19 cellular contexts compared by ENCODE assay signal in the genomic region with DNA sequence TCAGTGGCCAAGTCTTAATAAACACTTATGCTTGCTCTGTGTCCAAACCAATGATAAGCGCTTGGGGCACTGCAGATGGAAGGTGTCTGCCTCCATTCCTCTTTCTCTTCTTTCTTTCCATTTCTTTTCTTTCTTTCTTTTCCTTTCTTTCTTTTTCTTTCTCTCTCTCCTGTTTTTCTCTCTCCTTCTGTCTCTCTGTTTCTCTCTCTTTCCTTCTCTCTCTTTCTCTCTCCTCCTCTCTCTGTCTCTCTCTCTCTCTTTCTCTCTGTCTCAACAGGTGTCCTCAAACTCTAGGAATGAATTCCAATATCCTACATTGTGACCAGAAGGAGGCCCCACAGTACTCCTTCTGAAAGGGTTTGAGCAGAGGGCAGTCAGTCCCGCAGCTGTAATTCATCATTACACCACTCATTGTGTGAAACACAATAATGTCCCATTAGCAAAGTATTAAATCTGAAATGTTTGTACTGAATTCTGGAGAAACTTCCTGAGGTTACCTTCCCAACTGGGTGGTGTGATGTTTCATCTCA.
"Had no signal": no experiment of that assay in that cellular context is flagged by ENCODE, and none has a peak within 500 bp of the region (broad histone marks: within the 10 kb centered on the region; RNA-seq: fewer than 3 reads in every experiment).

No MANE protein-coding gene starts in this region.

- H3K79me2 ChIP-seq: parathyroid adenoma had no signal

- H3K9me3 ChIP-seq: body of pancreas, esophagus squamous epithelium, right atrium auricular region, tibial nerve had no signal

- H3K4me1 ChIP-seq: body of pancreas, esophagus squamous epithelium, parathyroid adenoma, right atrium auricular region, tibial nerve had no signal

- H2AFZ ChIP-seq: parathyroid adenoma had no signal

- H3K4me3 ChIP-seq: body of pancreas, esophagus squamous epithelium, right atrium auricular region, tibial nerve had no signal

- H3K27me3 ChIP-seq: body of pancreas, right atrium auricular region had no signal

- H3K36me3 ChIP-seq: esophagus squamous epithelium, right atrium auricular region, tibial nerve had no signal

- H3K9ac ChIP-seq: parathyroid adenoma had no signal

- H3K27ac ChIP-seq: body of pancreas, epithelial cell of prostate, esophagus squamous epithelium, parathyroid adenoma, right atrium auricular region, tibial nerve had no signal

- DNase-seq: activated CD4-positive, alpha-beta T cell treated with anti-CD3 and anti-CD28 coated beads for 4 hours; activated CD4-positive, alpha-beta T cell treated with anti-CD3 and anti-CD28 coated beads, Interleukin-2, amount 50 U/mL, for 4 hours; activated effector memory CD4-positive, alpha-beta T cell treated with Interleukin-2 at 50 U/mL for 16 hours; activated naive CD4-positive, alpha-beta T cell treated with Interleukin-2 at 50 U/mL for 16 hours; anterior cingulate cortex; effector CD8-positive, alpha-beta T cell; esophagus squamous epithelium; glutamatergic neuron; immature natural killer cell; kidney; left colon; occipital lobe; stimulated activated CD4-positive, alpha-beta T cell treated with anti-CD3 and anti-CD28 coated beads, Interleukin-2, amount 100 ng/mL, for 48 hours; stimulated activated naive CD4-positive, alpha-beta T cell treated with Interleukin-2 at 50 U/mL for 16 hours had no signal
